In genomic region chr2:102657770-102658169, GRCh38 we compare ENCODE assay signal across 11 cellular contexts. TPM values are rescaled to one million over a fixed set of nuclear protein-coding genes. Genes with fewer than 3 reads are reported as not detected.
DNase-seq lines count a peak whose midpoint lies in the region; ATAC-seq and TF ChIP-seq lines count a peak whose summit lies in the region.
"Had no signal": no experiment of that assay in that cellular context is flagged by ENCODE, and none has a peak within 500 bp of the region (broad histone marks: within the 10 kb centered on the region; RNA-seq: fewer than 3 reads in every experiment).

No MANE protein-coding gene starts in this region.

- H3K4me1 Mint-ChIP-seq in activated B cell treated with CpG ODN at 0.5 μM for 24 hours: no peaks in the 10 kb centered on the region

- in situ Hi-C loops in gastrocnemius medialis (cut with MboI; ENCODE audit: low sequenced_read_pairs in 4 of 4): no loop called here

- H3K27me3 Mint-ChIP-seq in activated B cell treated with CpG ODN at 0.5 μM for 24 hours: peaks cover 9% of the 10 kb centered on the region

- no peaks in the 10 kb centered on the region for H3K9me3 ChIP-seq in gastrocnemius medialis
- H3K9me3 ChIP-seq: vagina had no signal

- no peak overlapping the region for H3K27ac ChIP-seq in gastrocnemius medialis
- H3K27ac ChIP-seq: vagina had no signal

- no peaks in the 10 kb centered on the region for H3K36me3 ChIP-seq in gastrocnemius medialis
- H3K36me3 ChIP-seq: vagina had no signal

- POLR2A ChIA-PET in activated B cell treated with CpG ODN at 0.5 μM for 24 hours (lab: Charles Lee): interaction anchor here (0.5 kb wide), 1 partner anchor 8 kb away, joined by 5 read pairs; no protein-coding TSS in a partner anchor

- no peak overlapping the region for H3K27ac Mint-ChIP-seq in activated B cell treated with CpG ODN at 0.5 μM for 24 hours

- H3K4me3 ChIP-seq in gastrocnemius medialis: no peak overlapping the region
- H3K4me3 ChIP-seq: vagina had no signal

- TF ChIP-seq POLR2A in gastrocnemius medialis (IDR thresholded peaks at IDR 0.05): no peak

- peaks cover 0 to 9% of the 10 kb centered on the region in 2 donors for H3K4me1 ChIP-seq in gastrocnemius medialis
- H3K4me1 ChIP-seq: vagina had no signal

- CTCF ChIA-PET in activated B cell treated with CpG ODN at 0.5 μM for 24 hours (lab: Charles Lee): no interaction called here

- TF ChIP-seq CTCF in activated B cell treated with CpG ODN at 0.5 μM for 24 hours (IDR thresholded peaks at IDR 0.05) (no peak), gastrocnemius medialis (IDR thresholded peaks at IDR 0.05 in 4 of 5, conservative IDR thresholded peaks at IDR 0.05 in 1 of 5) (no peak)

- DNase-seq in activated B cell treated with CpG ODN at 0.5 μM for 24 hours (no peak), NCI-H226 (no peak), gastrocnemius medialis (no peak), NCI-H128 (lab: John Stamatoyannopoulos, UW; ENCODE audit: unreplicated experiment) (no peak), NCI-H2029 treated with DMSO at 0.1 percent for 48 hours (lab: John Stamatoyannopoulos, UW) (no peak)
- DNase-seq in stimulated activated CD4-positive, alpha-beta T cell treated with anti-CD3 and anti-CD28 coated beads, Interleukin-12 subunit alpha, Interleukin-12 subunit beta, amount 100 ng/mL, for 4 hours: peak; percentile 10
- DNase-seq: Karpas-422, NCI-H524 treated with DMSO at 0.1 percent for 48 hours had no signal

- no peak overlapping the region for H3K4me3 Mint-ChIP-seq in activated B cell treated with CpG ODN at 0.5 μM for 24 hours

- H3K27me3 ChIP-seq in gastrocnemius medialis: no peaks in the 10 kb centered on the region
- H3K27me3 ChIP-seq: vagina had no signal

- H3K9me3 Mint-ChIP-seq in activated B cell treated with CpG ODN at 0.5 μM for 24 hours: no peaks in the 10 kb centered on the region

- ATAC-seq in GM18498 (IDR thresholded peaks at IDR 0.05; ENCODE audit: unreplicated experiment) (peak; percentile 57), GM21423 (IDR thresholded peaks at IDR 0.05; ENCODE audit: unreplicated experiment) (peak; percentile 66), activated B cell treated with CpG ODN at 0.5 μM for 24 hours (ENCODE audit: low read depth) (peak; percentile 65), gastrocnemius medialis (no peak)

- intact Hi-C loops in activated B cell treated with CpG ODN at 0.5 μM for 24 hours (cut with micrococcal nuclease) (no loop called here), gastrocnemius medialis (cut with DNase I; ENCODE audit: low total_unique reads) (no loop called here)

- no peaks in the 10 kb centered on the region for H3K36me3 Mint-ChIP-seq in activated B cell treated with CpG ODN at 0.5 μM for 24 hours (ENCODE audit: low read depth)

RNA-seq across cellular contexts. Expression of gene SLC9A2, which starts 38.4 kb away (rescaled TPM):
- total RNA-seq in activated B cell treated with CpG ODN at 0.5 μM for 24 hours (not detected in 2 replicates), gastrocnemius medialis (1 to 10 TPM; 2.5 to 7.4 (median 5.6) TPM)
- total RNA-seq: vagina had no signal

Comparison
In these comparisons a context has a peak if more than half of its experiments do, and no peak if none do; other contexts are left out.
1. ATAC-seq: peak in GM18498 (single experiment), GM21423 (single experiment) and activated B cell treated with CpG ODN at 0.5 μM for 24 hours (single experiment); none in gastrocnemius medialis (0 of 2).